Comparison of ENCODE assay signal across 8 cellular contexts in the genomic region with DNA sequence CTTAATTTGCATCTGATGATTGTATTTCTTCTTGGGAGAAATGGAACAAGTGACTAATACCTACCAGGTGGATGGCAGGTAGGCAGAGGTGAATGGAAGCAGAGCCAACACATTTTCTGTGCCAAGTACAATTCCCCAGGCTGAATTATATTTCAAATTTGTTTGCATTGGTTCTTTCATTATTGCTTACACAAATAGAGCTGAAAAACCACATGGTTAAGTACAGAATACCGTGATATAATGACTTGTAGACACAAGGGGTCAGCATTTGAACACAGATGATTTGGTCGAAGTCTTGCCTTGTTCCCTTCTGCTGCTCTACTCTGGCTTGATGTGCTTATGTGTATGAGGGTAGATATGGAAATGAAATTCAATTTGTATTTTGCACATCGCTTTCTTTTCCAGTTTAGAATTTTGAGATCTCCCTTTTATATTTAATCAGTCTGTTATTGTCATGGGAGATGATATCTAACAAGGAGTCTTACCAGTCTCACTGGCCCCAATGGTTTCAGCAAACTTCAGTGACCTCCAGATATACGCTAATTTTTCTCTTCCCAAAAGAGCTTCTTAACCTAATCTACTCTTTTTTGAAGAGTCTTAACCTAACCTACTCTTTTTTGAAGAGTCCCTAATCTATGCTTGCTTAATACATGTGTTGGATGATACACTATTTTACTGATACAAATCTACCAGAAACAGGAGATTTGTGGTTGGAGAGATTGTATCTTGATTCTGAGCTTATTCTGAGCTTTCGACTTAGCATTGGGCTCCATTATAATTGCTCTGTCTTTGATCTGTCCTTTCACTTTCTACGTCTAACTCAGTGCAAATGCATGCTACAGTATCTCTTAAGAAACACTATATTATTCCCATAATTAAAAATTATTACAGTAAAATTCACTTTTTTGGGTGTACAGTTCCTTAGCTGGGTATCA.
A peak's percentile ranks its signal among the peaks of the same experiment; 100 is the strongest.
DNase-seq lines count a peak whose midpoint lies in the region; ATAC-seq and TF ChIP-seq lines count a peak whose summit lies in the region.

No MANE protein-coding gene starts in this region.

- CTCF ChIA-PET in HCT116 (lab: Charles Lee) (interaction anchor here (0.6 to 4.7 kb wide), 13 partner anchors 8 to 816 kb away, joined by 3 to 83 read pairs (median 4); no protein-coding TSS in a partner anchor), RWPE1 (lab: Yijun Ruan, JAX) (interaction anchor here (0.5 to 2.0 kb wide), 19 partner anchors 8 to 564 kb away, joined by 3 to 24 read pairs (median 3); no protein-coding TSS in a partner anchor)

- H2AK5ac ChIP-seq in mesendoderm (ENCODE audit: low read length), result no peak overlapping the region

- H3K9me2 ChIP-seq in HCT116 (ENCODE audit: insufficient read depth) (no peaks in the 10 kb centered on the region), MM.1S (replicated peaks; ENCODE audit: insufficient read depth, low read length) (no peaks in the 10 kb centered on the region)

- H2BK5ac ChIP-seq in mesendoderm (ENCODE audit: low read length), result no peak overlapping the region

- H4K20me1 ChIP-seq in HCT116 (ENCODE audit: insufficient read depth), result no peaks in the 10 kb centered on the region
- H4K20me1 ChIP-seq in MM.1S (ENCODE audit: insufficient read depth, low read length), result no peaks in the 10 kb centered on the region

- peak; percentile 91 for TF ChIP-seq RAD21 in HCT116 (IDR thresholded peaks at IDR 0.05; ENCODE audit: low read depth)

- POLR2A ChIA-PET in HCT116 (lab: Charles Lee), result no interaction called here
- POLR2A ChIA-PET in RWPE1 (lab: Yijun Ruan, JAX; ENCODE audit: low non-redundant PET), result no interaction called here

- no peaks in the 10 kb centered on the region for H3K9me3 Mint-ChIP-seq in effector memory CD8-positive, alpha-beta T cell

- no peak overlapping the region for H3K27ac Mint-ChIP-seq in effector memory CD8-positive, alpha-beta T cell

- H4K8ac ChIP-seq in mesendoderm (ENCODE audit: low read depth, low read length), result no peak overlapping the region

- H2AFZ ChIP-seq in HCT116 (ENCODE audit: low read depth, low read length, poor library complexity, severe bottlenecking) (peak overlapping the region; percentile 50), MM.1S (ENCODE audit: low read length) (no peak overlapping the region)

- peaks cover 10 to 13% of the 10 kb centered on the region in 2 donors for H3K4me1 Mint-ChIP-seq in effector memory CD8-positive, alpha-beta T cell (ENCODE audit: low read depth in 2 of 2)

- intact Hi-C loops in HCT116 (cut with micrococcal nuclease), result loop anchor here (1.0 to 10.0 kb wide), 5 partner anchors 256 to 817 kb away; partner anchors contain the start of gene ERAP2

- no peaks in the 10 kb centered on the region for H3F3A ChIP-seq in MM.1S (ENCODE audit: insufficient read depth, low read length)

- H3K23ac ChIP-seq in mesendoderm (ENCODE audit: low read length), result no peak overlapping the region

- H3K79me2 ChIP-seq in HCT116 (ENCODE audit: insufficient read depth, low read length), result no peaks in the 10 kb centered on the region
- no peaks in the 10 kb centered on the region for H3K79me2 ChIP-seq in MM.1S (ENCODE audit: low read length)
- H3K79me2 ChIP-seq in mesendoderm (ENCODE audit: control insufficient read depth, insufficient read depth, low read length), result no peaks in the 10 kb centered on the region

- no peak for TF ChIP-seq POLR2A in HCT116 (IDR thresholded peaks at IDR 0.05; ENCODE audit: borderline replicate concordance, extremely low read depth, insufficient read depth, insufficient read length)

- H3K4me1 ChIP-seq in HCT116 (ENCODE audit: control insufficient read depth in 1 of 2, insufficient read depth in 2 of 2, low read length in 2 of 2) (no peaks in the 10 kb centered on the region), MM.1S (ENCODE audit: low read length) (peaks cover 33% of the 10 kb centered on the region), mesendoderm (ENCODE audit: control insufficient read depth, low read depth, low read length) (no peaks in the 10 kb centered on the region)

- H3K27me3 ChIP-seq in HCT116 (ENCODE audit: insufficient read depth, low read length) (no peaks in the 10 kb centered on the region), MM.1S (replicated peaks; ENCODE audit: insufficient read depth, low read length) (no peaks in the 10 kb centered on the region), mesendoderm (ENCODE audit: insufficient read depth, low read length, poor library complexity) (no peaks in the 10 kb centered on the region)

- H3K56ac ChIP-seq in mesendoderm (ENCODE audit: low read length), result no peak overlapping the region

- H4K5ac ChIP-seq in mesendoderm (ENCODE audit: low read length), result no peak overlapping the region

- TF ChIP-seq CTCF in GM12865 (IDR thresholded peaks at IDR 0.05; ENCODE audit: insufficient read depth, low read depth, low read length, missing control alignments) (peak; percentile 50), HCT116 (IDR thresholded peaks at IDR 0.05 in 2 of 3, conservative IDR thresholded peaks at IDR 0.05 in 1 of 3; ENCODE audit: borderline replicate concordance in 1 of 3, insufficient read depth in 1 of 3, low read depth in 2 of 3, low read length in 2 of 3) (peak; percentile 47 to 80 (median 67)), MM.1S (IDR thresholded peaks at IDR 0.05; ENCODE audit: low read length) (peak; percentile 63), RWPE1 (conservative IDR thresholded peaks at IDR 0.05; ENCODE audit: low read depth) (peak; percentile 74)

- H3K27me3 Mint-ChIP-seq in effector memory CD8-positive, alpha-beta T cell, result peaks cover 17 to 24% of the 10 kb centered on the region in 2 donors

- ATAC-seq in HCT116, result peak; percentile 94
- peak; percentile 85 for ATAC-seq in effector memory CD8-positive, alpha-beta T cell (replicated peaks)

- H3K36me3 ChIP-seq in HCT116 (ENCODE audit: control insufficient read depth in 1 of 2, insufficient read depth in 2 of 2, low read length in 2 of 2) (no peaks in the 10 kb centered on the region), MM.1S (replicated peaks; ENCODE audit: insufficient read depth, low read length) (no peaks in the 10 kb centered on the region), mesendoderm (ENCODE audit: control insufficient read depth, insufficient read depth, low read length) (no peaks in the 10 kb centered on the region)

- peak overlapping the region; percentile 9 to 28 for H3K4me3 Mint-ChIP-seq in effector memory CD8-positive, alpha-beta T cell

- H3K4ac ChIP-seq in mesendoderm (ENCODE audit: low read depth, low read length), result no peak overlapping the region

- H3K9ac ChIP-seq in HCT116 (ENCODE audit: low read length), result no peak overlapping the region
- no peak overlapping the region for H3K9ac ChIP-seq in MM.1S (ENCODE audit: low read length)
- H3K9ac ChIP-seq in mesendoderm (ENCODE audit: low read length), result no peak overlapping the region

- RAD21 ChIA-PET in HCT116 (lab: Charles Lee; ENCODE audit: low non-redundant PET in 1 of 2, low total read pairs in 2 of 2, uncharacterized antibody in 2 of 2, unreplicated experiment in 2 of 2), result interaction anchor here (0.6 to 1.5 kb wide), 5 partner anchors 9 to 269 kb away, joined by 3 to 5 read pairs (median 4); no protein-coding TSS in a partner anchor

- WGBS in mesendoderm (ENCODE audit: extremely low coverage, insufficient coverage, low lambda C conversion rate), result no CpG with 5 or more reads among the region's 6 CpGs

- no peaks in the 10 kb centered on the region for H3K79me1 ChIP-seq in mesendoderm (ENCODE audit: low read length)

- H3K36me3 Mint-ChIP-seq in effector memory CD8-positive, alpha-beta T cell (ENCODE audit: insufficient read depth), result no peaks in the 10 kb centered on the region

- no peak overlapping the region for H2BK120ac ChIP-seq in mesendoderm (ENCODE audit: low read depth, low read length)

- H3K4me2 ChIP-seq in HCT116 (ENCODE audit: low read length), result no peak overlapping the region
- no peak overlapping the region for H3K4me2 ChIP-seq in MM.1S (ENCODE audit: low read depth, low read length)
- no peak overlapping the region for H3K4me2 ChIP-seq in mesendoderm (ENCODE audit: low read length)

- no peak overlapping the region for H2BK15ac ChIP-seq in mesendoderm (replicated peaks; ENCODE audit: low read depth)

- DNase-seq in AG08395 (ENCODE audit: low spot score), result peak; percentile 75
- DNase-seq in GM12865 (ENCODE audit: low read depth), result peak; percentile 85
- peak; percentile 54 for DNase-seq in HCT116 (ENCODE audit: low read depth, low spot score)
- DNase-seq in MM.1S, result peak; percentile 77
- peak; percentile 73 for DNase-seq in RWPE1 (ENCODE audit: low spot score)
- peak; percentile 22 to 31 (median 23) for DNase-seq in effector memory CD8-positive, alpha-beta T cell
- peak; percentile 66 for DNase-seq in mesendoderm
- DNase-seq in activated effector memory CD4-positive, alpha-beta T cell treated with anti-CD3 and anti-CD28 coated beads, Interleukin-2, amount 50 U/mL, for 16 hours, result no peak

- H3K27ac ChIP-seq in HCT116 (ENCODE audit: low read depth, low read length), result no peak overlapping the region
- H3K27ac ChIP-seq in MM.1S (ENCODE audit: low read length), result no peak overlapping the region
- H3K27ac ChIP-seq in RWPE1, result no peak overlapping the region
- H3K27ac ChIP-seq in mesendoderm (ENCODE audit: low read depth, low read length), result no peak overlapping the region

- BruUV-seq in HCT116 (replicated peaks; lab: Mats Ljungman, UMichigan), result no TSS peak

- H3K4me3 ChIP-seq in GM12865 (ENCODE audit: low read depth, low read length) (no peak overlapping the region), HCT116 (replicated peaks in 1 of 2; ENCODE audit: low read depth in 1 of 2, low read length in 2 of 2) (no peak overlapping the region), MM.1S (ENCODE audit: low read length) (no peak overlapping the region), mesendoderm (ENCODE audit: low read length) (no peak overlapping the region)

- no peaks in the 10 kb centered on the region for H3K9me3 ChIP-seq in HCT116 (ENCODE audit: control insufficient read depth in 1 of 2, insufficient read depth in 1 of 2, low read depth in 1 of 2, low read length in 2 of 2)
- no peaks in the 10 kb centered on the region for H3K9me3 ChIP-seq in MM.1S (replicated peaks; ENCODE audit: insufficient read depth, low read length)

- H3K18ac ChIP-seq in mesendoderm (ENCODE audit: low read length), result no peak overlapping the region

TF ChIP-seq in HCT116, 20 proteins besides CTCF, POLR2A, EP300 and RAD21:
- no peak for TF ChIP-seq EZH2 (IDR thresholded peaks at IDR 0.05)
- no peak for TF ChIP-seq YY1 (IDR thresholded peaks at IDR 0.05; ENCODE audit: extremely low read depth, insufficient replicate concordance, low read depth, low read length)
- peak; percentile 26; the same call in 1 of the 2 replicates for TF ChIP-seq MAX (IDR thresholded peaks at IDR 0.05)
- TF ChIP-seq CEBPB (IDR thresholded peaks at IDR 0.05; ENCODE audit: low read depth), result no peak
